17 cellular contexts compared by ENCODE assay signal in genomic region chr22:44933829-44934735, GRCh38.
DNase-seq lines count a peak whose midpoint lies in the region; ATAC-seq and TF ChIP-seq lines count a peak whose summit lies in the region.
"Had no signal": no experiment of that assay in that cellular context is flagged by ENCODE, and none has a peak within 500 bp of the region (broad histone marks: within the 10 kb centered on the region; RNA-seq: fewer than 3 reads in every experiment).

No MANE protein-coding gene starts in this region.

- H3K27me3 ChIP-seq in heart right ventricle (no peaks in the 10 kb centered on the region), PC-9 (ENCODE audit: insufficient read depth, low read depth) (peaks cover 97% of the 10 kb centered on the region)

- H3K79me2 ChIP-seq in PC-9 (ENCODE audit: low read depth): no peaks in the 10 kb centered on the region

- no TSS peak for BruUV-seq in PC-9 (replicated peaks; lab: Mats Ljungman, UMichigan)

- H3K9me3 ChIP-seq in heart right ventricle (no peaks in the 10 kb centered on the region), PC-9 (ENCODE audit: insufficient read depth, low read depth) (no peaks in the 10 kb centered on the region)

- no peaks in the 10 kb centered on the region for H3K9me2 ChIP-seq in PC-9 (ENCODE audit: insufficient read depth)

- H3F3A ChIP-seq in PC-9 (ENCODE audit: insufficient read depth, low read depth): no peaks in the 10 kb centered on the region

- no peaks in the 10 kb centered on the region for H3K36me3 ChIP-seq in heart right ventricle
- H3K36me3 ChIP-seq in PC-9 (ENCODE audit: low read depth): no peaks in the 10 kb centered on the region

- H4K20me1 ChIP-seq in PC-9 (ENCODE audit: insufficient read depth): no peaks in the 10 kb centered on the region; the same call in 1 of the 2 replicates

- H2AFZ ChIP-seq in PC-9: no peak overlapping the region
- H2AFZ ChIP-seq: GM23248 had no signal

- CTCF ChIA-PET in PC-9 (lab: Charles Lee): no interaction called here

- ATAC-seq in left ventricle myocardium superior (no peak), heart right ventricle (no peak)
- ATAC-seq: PC-3 had no signal

- TF ChIP-seq CTCF in heart right ventricle (IDR thresholded peaks at IDR 0.05) (no peak), PC-9 (conservative IDR thresholded peaks at IDR 0.05) (no peak)

- no peak overlapping the region for H3K4me3 ChIP-seq in heart right ventricle
- H3K4me3 ChIP-seq in PC-9: no peak overlapping the region
- H3K4me3 ChIP-seq: GM23248 had no signal

- no peak overlapping the region for H3K27ac ChIP-seq in heart right ventricle
- no peak overlapping the region for H3K27ac ChIP-seq in PC-9
- H3K27ac ChIP-seq: C4-2B, GM23248, KMS-11 had no signal

- intact Hi-C loops in left ventricle myocardium superior (cut with micrococcal nuclease): no loop called here
- intact Hi-C loops in heart right ventricle (cut with DNase I): no loop called here
- intact Hi-C loops in PC-9 (cut with micrococcal nuclease; ENCODE audit: unreplicated experiment): no loop called here

- DNase-seq in left ventricle myocardium superior: peak; percentile 10
- no peak for DNase-seq in heart right ventricle
- peak; percentile 23 for DNase-seq in RPMI8226
- DNase-seq in left kidney (ENCODE audit: low read depth, low spot score): peak; percentile 57
- DNase-seq in NCI-H82 treated with DMSO at 0.1 percent for 48 hours (lab: John Stamatoyannopoulos, UW; ENCODE audit: unreplicated experiment): no peak
- no peak for DNase-seq in activated CD4-positive, CD25-positive, alpha-beta regulatory T cell (lab: John Stamatoyannopoulos, UW)
- no peak for DNase-seq in PC-9
- DNase-seq: GDM1, GM23248, MV-4-11, NCI-H1417, NCI-H1930, NCI-H345, NCI-H524 treated with DMSO at 0.1 percent for 48 hours, PC-3 had no signal

- H3K4me1 ChIP-seq in heart right ventricle (peaks cover 0 to 18% (median 3%) of the 10 kb centered on the region in 9 donors), PC-9 (replicated peaks; ENCODE audit: insufficient read depth) (no peaks in the 10 kb centered on the region)

- no peak overlapping the region for H3K4me2 ChIP-seq in PC-9
- H3K4me2 ChIP-seq: KMS-11 had no signal

- POLR2A ChIA-PET in PC-9 (lab: Charles Lee; ENCODE audit: unreplicated experiment): no interaction called here

- WGBS in heart right ventricle, 2 donors: 66% methylated on average over 24 of the region's 24 CpGs

Comparison
In these comparisons a context has a peak if more than half of its experiments do, and no peak if none do; other contexts are left out.
1. DNase-seq: peak in left ventricle myocardium superior (single experiment), RPMI8226 (single experiment) and left kidney (single experiment); none in heart right ventricle (0 of 2), NCI-H82 treated with DMSO at 0.1 percent for 48 hours (single experiment), activated CD4-positive, CD25-positive, alpha-beta regulatory T cell (0 of 4) and PC-9 (0 of 2).